Comparison of ENCODE assay signal across 17 cellular contexts in genomic region chr20:53819973-53820451, GRCh38.
"Had no signal": no experiment of that assay in that cellular context is flagged by ENCODE, and none has a peak within 500 bp of the region (broad histone marks: within the 10 kb centered on the region; RNA-seq: fewer than 3 reads in every experiment).

No MANE protein-coding gene starts in this region.

- H3K4me2 ChIP-seq: neural progenitor cell had no signal

- FAIRE-seq: endothelial cell of umbilical vein, TTC549 had no signal

- DNase-seq: activated CD4-positive, alpha-beta T cell treated with anti-CD3 and anti-CD28 coated beads for 48 hours; activated CD8-positive, alpha-beta T cell treated with anti-CD3 and anti-CD28 coated beads for 36 hours; activated naive CD8-positive, alpha-beta T cell treated with anti-CD3 and anti-CD28 coated beads, Interleukin-2, amount 10 ng/mL, durations not matched to agents 7 days and 5 days; brain microvascular endothelial cell; cortex of kidney; effector CD4-positive, alpha-beta T cell; gastrocnemius medialis; heart right ventricle; naive B cell; ovary; stimulated activated CD4-positive, alpha-beta T cell treated with anti-CD3 and anti-CD28 coated beads, Interleukin-1b, Interleukin-23, amount 100 ng/mL, for 48 hours; stimulated activated naive CD8-positive, alpha-beta T cell treated with anti-CD3 and anti-CD28 coated beads, Interleukin-15, amount 100 ng/mL, for 72 hours had no signal

- H3K36me3 Mint-ChIP-seq: neural progenitor cell had no signal

- H3K4me1 Mint-ChIP-seq: neural progenitor cell had no signal

- ATAC-seq: activated CD8-positive, alpha-beta T cell treated with anti-CD3 and anti-CD28 coated beads for 36 hours; gastrocnemius medialis; heart right ventricle; stimulated activated naive CD8-positive, alpha-beta T cell treated with anti-CD3 and anti-CD28 coated beads, Interleukin-15, amount 100 ng/mL, for 72 hours; WTC11 had no signal

- H3K27me3 Mint-ChIP-seq: activated CD8-positive, alpha-beta T cell treated with anti-CD3 and anti-CD28 coated beads for 36 hours; activated naive CD8-positive, alpha-beta T cell treated with anti-CD3 and anti-CD28 coated beads, Interleukin-2, amount 10 ng/mL, durations not matched to agents 7 days and 5 days; naive B cell; stimulated activated naive CD8-positive, alpha-beta T cell treated with anti-CD3 and anti-CD28 coated beads, Interleukin-15, amount 100 ng/mL, for 72 hours had no signal

- H3K27ac Mint-ChIP-seq: activated CD8-positive, alpha-beta T cell treated with anti-CD3 and anti-CD28 coated beads for 36 hours; activated naive CD8-positive, alpha-beta T cell treated with anti-CD3 and anti-CD28 coated beads, Interleukin-2, amount 10 ng/mL, durations not matched to agents 7 days and 5 days; activated T-helper 1 cell treated with anti-CD3 and anti-CD28 coated beads, Interleukin-12 subunit alpha, Interleukin-12 subunit beta, Interleukin-2, Interleukin-4 antibody, amounts not matched to agents 30 ng/mL and 10 ng/mL and 1 ng/mL, durations not matched to agents 14 hours and 24 hours and 36 hours; neural progenitor cell; stimulated activated naive CD8-positive, alpha-beta T cell treated with anti-CD3 and anti-CD28 coated beads, Interleukin-15, amount 100 ng/mL, for 72 hours had no signal

- H3K9me3 ChIP-seq: gastrocnemius medialis, ovary had no signal

- H3K27me3 ChIP-seq: brain microvascular endothelial cell, gastrocnemius medialis, heart right ventricle, neural progenitor cell, ovary had no signal

- H3K36me3 ChIP-seq: brain microvascular endothelial cell, gastrocnemius medialis, heart right ventricle, neural progenitor cell, ovary had no signal

- H3K4me3 Mint-ChIP-seq: activated CD8-positive, alpha-beta T cell treated with anti-CD3 and anti-CD28 coated beads for 36 hours; activated naive CD8-positive, alpha-beta T cell treated with anti-CD3 and anti-CD28 coated beads, Interleukin-2, amount 10 ng/mL, durations not matched to agents 7 days and 5 days; activated T-helper 1 cell treated with anti-CD3 and anti-CD28 coated beads, Interleukin-12 subunit alpha, Interleukin-12 subunit beta, Interleukin-2, Interleukin-4 antibody, amounts not matched to agents 30 ng/mL and 10 ng/mL and 1 ng/mL, durations not matched to agents 14 hours and 24 hours and 36 hours; naive B cell; neural progenitor cell; stimulated activated naive CD8-positive, alpha-beta T cell treated with anti-CD3 and anti-CD28 coated beads, Interleukin-15, amount 100 ng/mL, for 72 hours; WTC11 had no signal

- H3K4me1 ChIP-seq: gastrocnemius medialis, heart right ventricle, neural progenitor cell had no signal

- H2AFZ ChIP-seq: neural progenitor cell had no signal

- H3K4me3 ChIP-seq: gastrocnemius medialis, heart right ventricle, neural progenitor cell, ovary had no signal

- H3K27ac ChIP-seq: brain microvascular endothelial cell, gastrocnemius medialis, heart right ventricle, neural progenitor cell, ovary had no signal

- H3K9ac ChIP-seq: neural progenitor cell had no signal
